In genomic region chr11:68329993-68330699, GRCh38 we compare ENCODE assay signal across 14 cellular contexts. TPM values are rescaled to one million over a fixed set of nuclear protein-coding genes. Genes with fewer than 3 reads are reported as not detected.
DNase-seq lines count a peak whose midpoint lies in the region; ATAC-seq and TF ChIP-seq lines count a peak whose summit lies in the region.
"Had no signal": no experiment of that assay in that cellular context is flagged by ENCODE, and none has a peak within 500 bp of the region (broad histone marks: within the 10 kb centered on the region; RNA-seq: fewer than 3 reads in every experiment).

No MANE protein-coding gene starts in this region.

- in situ Hi-C loops in mammary epithelial cell (cut with MboI; ENCODE audit: low sequenced_read_pairs in 2 of 2): no loop called here
- in situ Hi-C loops in gastrocnemius medialis (cut with MboI; ENCODE audit: low sequenced_read_pairs in 4 of 4): no loop called here

- no peak for ATAC-seq in lung (ENCODE audit: insufficient read depth, low FRiP score)
- no peak for ATAC-seq in thoracic aorta (ENCODE audit: insufficient number of reproducible peaks, low FRiP score, low read depth)
- no peak for ATAC-seq in gastrocnemius medialis
- ATAC-seq: A549; effector memory CD8-positive, alpha-beta T cell had no signal

- whole genome bisulfite sequencing in lung, 2 donors: 71 to 76% methylated on average over 13 of the region's 13 CpGs
- WGBS in mammary epithelial cell (ENCODE audit: low coverage, missing lambda C conversion rate): 73% methylated on average over 13 of the region's 13 CpGs

- H3K27ac Mint-ChIP-seq in activated CD4-positive, alpha-beta T cell treated with anti-CD3 and anti-CD28 coated beads, Interleukin-2, amount 10 ng/mL, durations not matched to agents 7 days and 5 days: peak overlapping the region; percentile 88

- DNase-seq in activated CD4-positive, alpha-beta T cell treated with anti-CD3 and anti-CD28 coated beads, Interleukin-2, amount 10 ng/mL, durations not matched to agents 7 days and 5 days: no peak
- no peak for DNase-seq in activated CD4-positive, alpha-beta T cell treated with anti-CD3 and anti-CD28 coated beads for 1 hour
- DNase-seq in dermis blood vessel endothelial cell (peak; percentile 34), lung (ENCODE audit: low spot score) (no peak), thoracic aorta (ENCODE audit: low spot score) (no peak), mammary epithelial cell (no peak), gastrocnemius medialis (no peak), activated gamma-delta T cell treated with Interleukin-2 at 50 U/mL for 16 hours (no peak)
- DNase-seq: activated gamma-delta T cell; effector memory CD8-positive, alpha-beta T cell; nucleus accumbens; SHP77 had no signal

- peaks cover 76% of the 10 kb centered on the region for H3K4me1 Mint-ChIP-seq in activated CD4-positive, alpha-beta T cell treated with anti-CD3 and anti-CD28 coated beads, Interleukin-2, amount 10 ng/mL, durations not matched to agents 7 days and 5 days

- dilution Hi-C loops in mammary epithelial cell (cut with HindIII; ENCODE audit: low sequenced_read_pairs): no loop called here

- H3K36me3 ChIP-seq in lung (ENCODE audit: control insufficient read depth in 2 of 2, insufficient read depth in 2 of 2, low read length in 2 of 2) (no peaks in the 10 kb centered on the region), thoracic aorta (no peaks in the 10 kb centered on the region), mammary epithelial cell (ENCODE audit: insufficient read depth, low read length) (no peaks in the 10 kb centered on the region), gastrocnemius medialis (no peaks in the 10 kb centered on the region)
- H3K36me3 ChIP-seq: vagina had no signal

- no peaks in the 10 kb centered on the region for H4K20me1 ChIP-seq in mammary epithelial cell (ENCODE audit: insufficient read depth, low read length)

- H3K9ac ChIP-seq in mammary epithelial cell (ENCODE audit: insufficient read depth, low read length): no peak overlapping the region

- H3K27ac ChIP-seq in lung (ENCODE audit: low read depth in 1 of 2, low read length in 1 of 2): peak overlapping the region; percentile 56 to 65
- H3K27ac ChIP-seq in thoracic aorta: peak overlapping the region; percentile 55 to 66
- H3K27ac ChIP-seq in mammary epithelial cell (ENCODE audit: insufficient read depth, low read depth, low read length): no peak overlapping the region
- H3K27ac ChIP-seq in gastrocnemius medialis: peak overlapping the region in 1 of 4 donors; percentile 32
- H3K27ac ChIP-seq: A549, vagina had no signal

- no peaks in the 10 kb centered on the region for H3K27me3 Mint-ChIP-seq in activated CD4-positive, alpha-beta T cell treated with anti-CD3 and anti-CD28 coated beads, Interleukin-2, amount 10 ng/mL, durations not matched to agents 7 days and 5 days

- POLR2A ChIA-PET in activated CD4-positive, alpha-beta T cell treated with anti-CD3 and anti-CD28 coated beads, Interleukin-2, amount 10 ng/mL, durations not matched to agents 7 days and 5 days (lab: Charles Lee): no interaction called here

- peaks cover 30 to 41% of the 10 kb centered on the region in 2 donors for H3K4me1 ChIP-seq in lung (ENCODE audit: control insufficient read depth in 2 of 2, insufficient read depth in 2 of 2, low read length in 2 of 2)
- peaks cover 46 to 87% of the 10 kb centered on the region in 2 donors for H3K4me1 ChIP-seq in thoracic aorta (ENCODE audit: control insufficient read depth in 1 of 2, low read depth in 2 of 2)
- H3K4me1 ChIP-seq in mammary epithelial cell (ENCODE audit: insufficient read depth, low read length): peaks cover 25% of the 10 kb centered on the region
- peaks cover 28 to 49% of the 10 kb centered on the region in 2 donors for H3K4me1 ChIP-seq in gastrocnemius medialis

- no peak for TF ChIP-seq POLR2A in gastrocnemius medialis (IDR thresholded peaks at IDR 0.05)

- peaks cover 20% of the 10 kb centered on the region for H3K36me3 Mint-ChIP-seq in activated CD4-positive, alpha-beta T cell treated with anti-CD3 and anti-CD28 coated beads, Interleukin-2, amount 10 ng/mL, durations not matched to agents 7 days and 5 days (ENCODE audit: low read depth)

- H3K79me2 ChIP-seq in mammary epithelial cell (ENCODE audit: insufficient read depth, low read length): peaks cover 54% of the 10 kb centered on the region

- H3K27me3 ChIP-seq in lung (ENCODE audit: control insufficient read depth, insufficient read depth): no peaks in the 10 kb centered on the region
- H3K27me3 ChIP-seq in thoracic aorta (replicated peaks; ENCODE audit: insufficient read depth): no peaks in the 10 kb centered on the region
- H3K27me3 ChIP-seq in mammary epithelial cell (ENCODE audit: insufficient read depth, low read length): no peaks in the 10 kb centered on the region
- H3K27me3 ChIP-seq in gastrocnemius medialis: no peaks in the 10 kb centered on the region
- H3K27me3 ChIP-seq: vagina had no signal

- H3K4me3 Mint-ChIP-seq in activated CD4-positive, alpha-beta T cell treated with anti-CD3 and anti-CD28 coated beads, Interleukin-2, amount 10 ng/mL, durations not matched to agents 7 days and 5 days: no peak overlapping the region
- H3K4me3 Mint-ChIP-seq: effector memory CD8-positive, alpha-beta T cell had no signal

- TF ChIP-seq CTCF in lung (IDR thresholded peaks at IDR 0.05; ENCODE audit: control extremely low read depth, extremely low read depth) (no peak), thoracic aorta (IDR thresholded peaks at IDR 0.05) (no peak), mammary epithelial cell (conservative IDR thresholded peaks at IDR 0.05 in 1 of 2, IDR thresholded peaks at IDR 0.05 in 1 of 2; ENCODE audit: extremely low read depth in 1 of 2, insufficient read depth in 1 of 2, low read depth in 1 of 2, low read length in 2 of 2) (no peak), gastrocnemius medialis (IDR thresholded peaks at IDR 0.05 in 4 of 5, conservative IDR thresholded peaks at IDR 0.05 in 1 of 5) (no peak)

- H3K4me3 ChIP-seq in lung (no peak overlapping the region), thoracic aorta (no peak overlapping the region), mammary epithelial cell (replicated peaks in 1 of 3; ENCODE audit: insufficient read depth in 1 of 3, low read depth in 2 of 3, low read length in 3 of 3) (no peak overlapping the region), gastrocnemius medialis (no peak overlapping the region)
- H3K4me3 ChIP-seq: A549, vagina had no signal

- CTCF ChIA-PET in activated CD4-positive, alpha-beta T cell treated with anti-CD3 and anti-CD28 coated beads, Interleukin-2, amount 10 ng/mL, durations not matched to agents 7 days and 5 days (lab: Charles Lee): interaction anchor here (1.8 kb wide), 1 partner anchor 13 kb away, joined by 4 read pairs; no protein-coding TSS in a partner anchor
- CTCF ChIA-PET in mammary epithelial cell (lab: Charles Lee; ENCODE audit: low non-redundant PET): no interaction called here

- no peaks in the 10 kb centered on the region for H3K9me3 ChIP-seq in lung (ENCODE audit: control insufficient read depth in 2 of 2, insufficient read depth in 1 of 2, low read length in 1 of 2)
- H3K9me3 ChIP-seq in thoracic aorta: no peaks in the 10 kb centered on the region
- no peaks in the 10 kb centered on the region for H3K9me3 ChIP-seq in mammary epithelial cell (replicated peaks; ENCODE audit: insufficient read depth, low read length)
- no peaks in the 10 kb centered on the region for H3K9me3 ChIP-seq in gastrocnemius medialis
- H3K9me3 ChIP-seq: A549, vagina had no signal

- H3K4me2 ChIP-seq in mammary epithelial cell (ENCODE audit: insufficient read depth, low read depth, low read length): no peak overlapping the region
- H3K4me2 ChIP-seq: A549 had no signal

- intact Hi-C loops in mammary epithelial cell (cut with micrococcal nuclease): no loop called here
- intact Hi-C loops in gastrocnemius medialis (cut with DNase I; ENCODE audit: low total_unique reads): no loop called here

- no peaks in the 10 kb centered on the region for H3K9me3 Mint-ChIP-seq in activated CD4-positive, alpha-beta T cell treated with anti-CD3 and anti-CD28 coated beads, Interleukin-2, amount 10 ng/mL, durations not matched to agents 7 days and 5 days
- H3K9me3 Mint-ChIP-seq: effector memory CD8-positive, alpha-beta T cell had no signal

- no TSS peak for BruUV-seq in mammary epithelial cell (replicated peaks; lab: Mats Ljungman, UMichigan)

- H2AFZ ChIP-seq in mammary epithelial cell (ENCODE audit: low read depth, low read length): no peak overlapping the region

RNA-seq across cellular contexts. Expression of gene LRP5, which starts 17.8 kb away (rescaled TPM):
- total RNA-seq in activated CD4-positive, alpha-beta T cell treated with anti-CD3 and anti-CD28 coated beads, Interleukin-2, amount 10 ng/mL, durations not matched to agents 7 days and 5 days: 10 to 100 TPM; 32.2 to 32.7 TPM
- total RNA-seq in dermis blood vessel endothelial cell: 87.3 and 169 TPM in 2 replicates
- 10 to 100 TPM; 59.3 to 67.1 TPM for total RNA-seq in lung
- 10 to 100 TPM; 33.7 to 76.4 TPM for polyA plus RNA-seq in lung
- total RNA-seq in thoracic aorta: 10 to 100 TPM; 67.2 to 99.1 TPM
- total RNA-seq in mammary epithelial cell: 10 to 100 TPM; 32.6 to 41.7 TPM
- 13.5 TPM for polyA plus RNA-seq in mammary epithelial cell
- polyA minus RNA-seq in mammary epithelial cell: 19.7 TPM
- 10 to 100 TPM in 2 of 4 donors, 1 to 10 TPM in 2; 3.7 to 12.3 (median 8.1) TPM for total RNA-seq in gastrocnemius medialis

RNA-seq across cellular contexts. Expression of gene C11orf24, which starts 58.4 kb away (rescaled TPM):
- total RNA-seq in activated CD4-positive, alpha-beta T cell treated with anti-CD3 and anti-CD28 coated beads, Interleukin-2, amount 10 ng/mL, durations not matched to agents 7 days and 5 days: 10 to 100 TPM; 20.0 to 25.2 TPM
- 3.9 and 10.0 TPM in 2 replicates for total RNA-seq in dermis blood vessel endothelial cell
- 10 to 100 TPM in 1 of 2 donors, 1 to 10 TPM in 1; 9.8 to 50.0 TPM for total RNA-seq in lung
- polyA plus RNA-seq in lung: 10 to 100 TPM; 25.4 to 33.9 TPM
- 10 to 100 TPM; 37.9 to 63.0 TPM for total RNA-seq in thoracic aorta
- 10 to 100 TPM; 30.2 to 64.3 TPM for total RNA-seq in mammary epithelial cell
- 46.5 TPM for polyA plus RNA-seq in mammary epithelial cell
- polyA minus RNA-seq in mammary epithelial cell: 47.1 TPM
- total RNA-seq in gastrocnemius medialis: 10 to 100 TPM in 2 of 4 donors, 1 to 10 TPM in 2; 8.1 to 19.3 (median 10.6) TPM
